ENCODE assay signal across 9 cellular contexts in genomic region chr16:61616088-61616487, GRCh38.
"Had no signal": no experiment of that assay in that cellular context is flagged by ENCODE, and none has a peak within 500 bp of the region (broad histone marks: within the 10 kb centered on the region; RNA-seq: fewer than 3 reads in every experiment).

No MANE protein-coding gene starts in this region.

- FAIRE-seq: HTR-8/SVneo had no signal

- H3K36me3 ChIP-seq: HAP-1 had no signal

- ATAC-seq: GM23338, HCT116 had no signal

- DNase-seq: H7, HFFc6, Karpas-422, KBM-7 had no signal

- H3K4me2 ChIP-seq: GM23338, KMS-11 had no signal

- H2AFZ ChIP-seq: GM23338 had no signal

- H3K27ac ChIP-seq: KMS-11 had no signal

- H3K4me1 ChIP-seq: HAP-1 had no signal

- H3K9ac ChIP-seq: KMS-11 had no signal

- H3K9me3 ChIP-seq: HAP-1 had no signal

- H3K4me3 ChIP-seq: GM23338, HAP-1 had no signal
